ENCODE assay signal across 11 cellular contexts in genomic region chr6:25863360-25863759, GRCh38. TPM values are rescaled to one million over a fixed set of nuclear protein-coding genes. Genes with fewer than 3 reads are reported as not detected.
"Had no signal": no experiment of that assay in that cellular context is flagged by ENCODE, and none has a peak within 500 bp of the region (broad histone marks: within the 10 kb centered on the region; RNA-seq: fewer than 3 reads in every experiment).

No MANE protein-coding gene starts in this region.

- H3K4me1 ChIP-seq: HAP-1 had no signal

- H3K27ac Mint-ChIP-seq: HFFc6, IgD-negative memory B cell had no signal

- H3K4me3 ChIP-seq: GM23248, HAP-1 had no signal

- DNase-seq: GM23248, GOT3, H7, HFFc6, KBM-7 had no signal

- H3K9me3 Mint-ChIP-seq: IgD-negative memory B cell had no signal

- H3K9ac ChIP-seq: GM23248 had no signal

- H3K9me3 ChIP-seq: HAP-1 had no signal

- H3K4me3 Mint-ChIP-seq: HFFc6, IgD-negative memory B cell had no signal

- H3K27ac ChIP-seq: GM23248, HL-60 had no signal

- H3K36me3 Mint-ChIP-seq: IgD-negative memory B cell had no signal

- H3K36me3 ChIP-seq: HAP-1 had no signal

- H3K4me1 Mint-ChIP-seq: IgD-negative memory B cell had no signal

- ATAC-seq: HCT116 had no signal

- H2AFZ ChIP-seq: GM23248 had no signal

RNA-seq across cellular contexts. Expression of gene SLC17A3, which starts 10.7 kb away (rescaled TPM):
- total RNA-seq: GM23248, H7, HFFc6, HT1080 had no signal
- polyA plus RNA-seq: GM23248, IgD-negative memory B cell had no signal

RNA-seq across cellular contexts. Expression of gene SLC17A1, which starts 31.5 kb away (rescaled TPM):
- total RNA-seq: GM23248, H4, H7, HFFc6, HT1080 had no signal
- polyA plus RNA-seq: GM23248, IgD-negative memory B cell had no signal
